12 cellular contexts compared by ENCODE assay signal in the genomic region with DNA sequence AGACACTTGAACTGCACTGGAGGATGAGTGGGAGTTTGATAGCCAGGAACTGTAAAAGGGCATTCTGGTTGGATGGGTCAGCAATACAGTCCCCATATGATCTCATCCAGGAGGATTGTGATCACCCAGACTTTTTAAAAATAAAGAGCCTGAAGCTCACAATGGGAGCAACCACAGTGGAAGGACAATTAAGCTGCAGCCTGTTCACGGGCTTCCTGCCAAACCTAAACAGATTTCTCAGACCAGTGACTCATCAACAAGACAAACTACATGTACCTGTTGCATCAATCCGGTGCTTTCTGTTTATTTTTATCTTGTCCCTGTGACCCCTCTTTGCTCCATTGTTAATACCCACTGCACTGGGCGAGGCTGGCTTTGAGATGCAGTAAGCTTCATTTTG. TPM values are rescaled to one million over a fixed set of nuclear protein-coding genes. Genes with fewer than 3 reads are reported as not detected.
DNase-seq lines count a peak whose midpoint lies in the region; ATAC-seq and TF ChIP-seq lines count a peak whose summit lies in the region.
"Had no signal": no experiment of that assay in that cellular context is flagged by ENCODE, and none has a peak within 500 bp of the region (broad histone marks: within the 10 kb centered on the region; RNA-seq: fewer than 3 reads in every experiment).

No MANE protein-coding gene starts in this region.

- CTCF ChIA-PET in HEK293T (lab: Yijun Ruan, JAX), result no interaction called here

- intact Hi-C loops in sciatic nerve (cut with DNase I), result no loop called here

- POLR2A ChIA-PET in HEK293T (lab: Yijun Ruan, JAX), result no interaction called here

- DNase-seq in DMS53 (lab: John Stamatoyannopoulos, UW) (peak; percentile 90), NCI-H1092 treated with DMSO at 0.1 percent for 48 hours (lab: John Stamatoyannopoulos, UW) (peak; percentile 70), amniotic epithelial cell (ENCODE audit: low read depth) (peak; percentile 5), lung microvascular endothelial cell (ENCODE audit: low read depth in 2 of 2) (peak; percentile 9 to 72), HEK293T (ENCODE audit: extremely low spot score) (no peak), sciatic nerve (ENCODE audit: low spot score) (no peak), NCI-H510A treated with DMSO at 0.1 percent for 48 hours (lab: John Stamatoyannopoulos, UW) (no peak)
- DNase-seq: amniotic stem cell, KG1, naive B cell, tibial artery had no signal

- ATAC-seq in HG03520 (IDR thresholded peaks at IDR 0.05; ENCODE audit: unreplicated experiment) (no peak), sciatic nerve (no peak)

TF ChIP-seq in HEK293T, 16 proteins besides CTCF, POLR2A, EP300 and RAD21:
- no peak for TF ChIP-seq LEF1 (IDR thresholded peaks at IDR 0.05; ENCODE audit: borderline replicate concordance)
- no peak for TF ChIP-seq CTBP1 (IDR thresholded peaks at IDR 0.05; ENCODE audit: borderline replicate concordance)
- TF ChIP-seq HDGF (IDR thresholded peaks at IDR 0.05; ENCODE audit: borderline replicate concordance), result no peak
- TF ChIP-seq SP1 (IDR thresholded peaks at IDR 0.05), result no peak
- no peak for TF ChIP-seq FOXK2 (IDR thresholded peaks at IDR 0.05)
- TF ChIP-seq ELF4 (IDR thresholded peaks at IDR 0.05), result no peak
- TF ChIP-seq BHLHE40 (IDR thresholded peaks at IDR 0.05; ENCODE audit: borderline replicate concordance), result no peak
- TF ChIP-seq NFRKB (IDR thresholded peaks at IDR 0.05), result no peak

RNA-seq across cellular contexts. Expression of gene PAPPA2, which starts 52.3 kb away (rescaled TPM):
- total RNA-seq in lung microvascular endothelial cell (under 0.01 and 0.22 TPM in 2 replicates), sciatic nerve (1.6 TPM)

Comparison
In these comparisons a context has a peak if more than half of its experiments do, and no peak if none do; other contexts are left out.
1. DNase-seq: peak in DMS53 (single experiment), NCI-H1092 treated with DMSO at 0.1 percent for 48 hours (single experiment), amniotic epithelial cell (single experiment) and lung microvascular endothelial cell (2 of 2); none in HEK293T (single experiment), sciatic nerve (single experiment) and NCI-H510A treated with DMSO at 0.1 percent for 48 hours (single experiment).